In genomic region chr6:110761371-110761770, GRCh38 we compare ENCODE assay signal across 20 cellular contexts. TPM values are rescaled to one million over a fixed set of nuclear protein-coding genes. Genes with fewer than 3 reads are reported as not detected.
DNase-seq lines count a peak whose midpoint lies in the region; ATAC-seq, FAIRE-seq and TF ChIP-seq lines count a peak whose summit lies in the region.
"Had no signal": no experiment of that assay in that cellular context is flagged by ENCODE, and none has a peak within 500 bp of the region (broad histone marks: within the 10 kb centered on the region; RNA-seq: fewer than 3 reads in every experiment).

No MANE protein-coding gene starts in this region.

- H3K27ac ChIP-seq in 22Rv1, result 0 out of 2 replicates have a peak overlapping the region, but pooled peaks have one; percentile 17
- no peak overlapping the region for H3K27ac ChIP-seq in K562 (ENCODE audit: extremely low read depth, low read depth, low read length)
- H3K27ac ChIP-seq in hepatocyte, result no peak overlapping the region
- H3K27ac ChIP-seq: KMS-11 had no signal

- no peaks in the 10 kb centered on the region for H3K9me2 ChIP-seq in hepatocyte (replicated peaks; ENCODE audit: insufficient read depth)

- no peaks in the 10 kb centered on the region; a peak in 1 of 5 replicates for H3K4me1 ChIP-seq in K562 (replicated peaks in 1 of 2; ENCODE audit: control insufficient read depth in 2 of 2, insufficient read depth in 2 of 2, low read length in 2 of 2)
- no peaks in the 10 kb centered on the region for H3K4me1 ChIP-seq in hepatocyte (ENCODE audit: insufficient read depth)

- H3K4me2 ChIP-seq in K562 (ENCODE audit: insufficient read depth, low read length), result no peak overlapping the region
- no peak overlapping the region for H3K4me2 ChIP-seq in hepatocyte
- H3K4me2 ChIP-seq: KMS-11 had no signal

- no peak for TF ChIP-seq CTCF in 22Rv1 (IDR thresholded peaks at IDR 0.05)
- TF ChIP-seq CTCF in K562 (IDR thresholded peaks at IDR 0.05 in 2 of 3, conservative IDR thresholded peaks at IDR 0.05 in 1 of 3; ENCODE audit: insufficient read depth in 2 of 3, low read depth in 1 of 3, low read length in 3 of 3), result no peak
- TF ChIP-seq CTCF in hepatocyte (IDR thresholded peaks at IDR 0.05; ENCODE audit: poor library complexity), result no peak

- TF ChIP-seq POLR2A in K562 (conservative IDR thresholded peaks at IDR 0.05), result no peak

- POLR2A ChIA-PET in K562 (lab: Yijun Ruan, JAX), result interaction anchor here (1.8 kb wide), 1 partner anchor 113 kb away, joined by 5 read pairs; the partner anchor contains the start of gene AMD1

- peaks cover 0 to 4% of the 10 kb centered on the region in 2 experiments; a peak in 1 of 5 replicates for H3K27me3 ChIP-seq in K562 (ENCODE audit: control insufficient read depth in 2 of 2, insufficient read depth in 2 of 2, low read length in 2 of 2)
- H3K27me3 ChIP-seq in hepatocyte, result no peaks in the 10 kb centered on the region

- WGBS in K562 (ENCODE audit: insufficient coverage, low coverage, missing lambda C conversion rate), result 13% methylated on average over 3 of the region's 3 CpGs
- WGBS in hepatocyte (ENCODE audit: low lambda C conversion rate, missing lambda C conversion rate), result 61% methylated on average over 3 of the region's 3 CpGs

- intact Hi-C loops in K562 (cut with micrococcal nuclease) (no loop called here), left cardiac atrium (cut with DNase I) (no loop called here)

- no peaks in the 10 kb centered on the region for H3K9me3 ChIP-seq in K562 (replicated peaks; ENCODE audit: control insufficient read depth, insufficient read depth, low read depth, low read length)
- no peaks in the 10 kb centered on the region for H3K9me3 ChIP-seq in hepatocyte (ENCODE audit: low read depth)

- no peak for TF ChIP-seq EP300 in K562 (IDR thresholded peaks at IDR 0.05; ENCODE audit: low read length)

- no peak for TF ChIP-seq RAD21 in K562 (CRISPR knock-in tag; conservative IDR thresholded peaks at IDR 0.05 in 1 of 2, IDR thresholded peaks at IDR 0.05 in 1 of 2)

- H3K9ac ChIP-seq in K562 (ENCODE audit: insufficient read depth in 1 of 2, low read depth in 2 of 2, low read length in 2 of 2), result no peak overlapping the region
- H3K9ac ChIP-seq: KMS-11 had no signal

- in situ Hi-C loops in K562 (cut with MboI), result no loop called here

- no peak overlapping the region for H3K4me3 ChIP-seq in K562
- no peak overlapping the region for H3K4me3 ChIP-seq in hepatocyte

- ATAC-seq in K562 (no peak), HG03025 (IDR thresholded peaks at IDR 0.05; ENCODE audit: low FRiP score, unreplicated experiment) (no peak), left cardiac atrium (no peak)

- H3K79me2 ChIP-seq in K562 (ENCODE audit: control insufficient read depth, insufficient read depth, low read length), result no peaks in the 10 kb centered on the region
- peaks cover 31% of the 10 kb centered on the region for H3K79me2 ChIP-seq in hepatocyte

- no peak for FAIRE-seq in K562 (lab: Jason Lieb, UNC)
- FAIRE-seq: H54 had no signal

- H3K36me3 ChIP-seq in K562 (ENCODE audit: control insufficient read depth, insufficient read depth, low read length), result no peaks in the 10 kb centered on the region
- no peaks in the 10 kb centered on the region for H3K36me3 ChIP-seq in hepatocyte (replicated peaks; ENCODE audit: insufficient read depth, low read depth)

- CTCF ChIA-PET in K562 (lab: Yijun Ruan, JAX; ENCODE audit: low intra/inter-chr PET ratio), result no interaction called here

- no TSS peak for BruUV-seq in K562 (replicated peaks; lab: Mats Ljungman, UMichigan)

- DNase-seq in EH (ENCODE audit: low read depth) (peak; percentile 59), MV-4-11 (lab: John Stamatoyannopoulos, UW) (peak; percentile 79), K562 (ENCODE audit: extremely low read depth in 1 of 4, low spot score in 3 of 4) (no peak), hepatocyte (ENCODE audit: low spot score) (no peak), SHP77 treated with DMSO at 0.1 percent for 48 hours (lab: John Stamatoyannopoulos, UW) (no peak), left cardiac atrium (no peak)
- DNase-seq: C1 segment of cervical spinal cord, DMS 273 treated with DMSO at 0.1 percent for 48 hours, DND-41, GF-D8, NCI-H1092, NCI-H1436 treated with DMSO at 0.1 percent for 48 hours, NCI-H2029, NCI-H345, NCI-H524 treated with DMSO at 0.1 percent for 48 hours, Right ventricle myocardium superior had no signal

- H2AFZ ChIP-seq in K562 (ENCODE audit: low read depth, low read length) (no peak overlapping the region), hepatocyte (no peak overlapping the region)

- no peaks in the 10 kb centered on the region for H4K20me1 ChIP-seq in K562 (replicated peaks; ENCODE audit: control insufficient read depth, insufficient read depth, low read length)
- no peaks in the 10 kb centered on the region for H4K20me1 ChIP-seq in hepatocyte (ENCODE audit: insufficient read depth, poor library complexity, severe bottlenecking)

- no peaks in the 10 kb centered on the region for H3K9me1 ChIP-seq in K562 (ENCODE audit: control insufficient read depth, insufficient read depth, low read length)

TF ChIP-seq in K562, 482 proteins besides CTCF, POLR2A, EP300 and RAD21:
- TF ChIP-seq MTA3 (IDR thresholded peaks at IDR 0.05; ENCODE audit: borderline replicate concordance) (no peak), CEBPG (CRISPR knock-in tag; IDR thresholded peaks at IDR 0.05) (no peak), CEBPG (tag; conservative IDR thresholded peaks at IDR 0.05 in 1 of 2, IDR thresholded peaks at IDR 0.05 in 1 of 2) (peak in 1 of 2 experiments; percentile 70; a peak in 2 of 4 replicates), EP400 (IDR thresholded peaks at IDR 0.05) (no peak), SIN3B (IDR thresholded peaks at IDR 0.05; ENCODE audit: low read depth) (no peak), CEBPB (tag; IDR thresholded peaks at IDR 0.05) (peak; percentile 37), MIER1 (IDR thresholded peaks at IDR 0.05; ENCODE audit: low read depth) (no peak), ATF4 (CRISPR knock-in tag; IDR thresholded peaks at IDR 0.05) (no peak), TRIM25 (IDR thresholded peaks at IDR 0.05; ENCODE audit: borderline replicate concordance) (no peak), BRF1 (IDR thresholded peaks at IDR 0.05; ENCODE audit: borderline replicate concordance, extremely low read depth, insufficient read length) (no peak), ZZZ3 (IDR thresholded peaks at IDR 0.05) (no peak)
TF ChIP-seq in K562: peak in this region for 2.

RNA-seq across cellular contexts. Expression of gene CDK19, which starts 53.9 kb away (rescaled TPM):
- total RNA-seq in K562 (2011; cell fraction: chromatin; rRNA removed; ENCODE audit: low replicate concordance), result 16.2 and 38.5 TPM in 2 replicates
- total RNA-seq in K562 (2011; cell fraction: nucleolus; rRNA removed), result 8.5 and 12.4 TPM in 2 replicates
- 27.5 and 37.6 TPM in 2 replicates for total RNA-seq in K562 (2011; cell fraction: nucleoplasm; rRNA removed)
- total RNA-seq in K562 (2014; rRNA removed), result 3.9 and 4.1 TPM in 2 replicates
- total RNA-seq in K562 (2014; rRNA removed; fragmentation: Illumina TruSeq; extraction: Trizol), result 8.6 and 10.1 TPM in 2 replicates
- total RNA-seq in K562 (2015; rRNA removed; fragmentation: Illumina TruSeq; extraction: Trizol), result 6.2 and 6.7 TPM in 2 replicates
- total RNA-seq in K562 (2021), result 9.3 and 10.6 TPM in 2 replicates
- polyA plus RNA-seq in K562 (2011; rRNA removed), result 15.2 and 15.4 TPM in 2 replicates
- polyA plus RNA-seq in K562 (2011; cell fraction: cytosol; rRNA removed), result 2.8 and 7.8 TPM in 2 replicates
- polyA plus RNA-seq in K562 (2011; cell fraction: nucleus; rRNA removed), result 10.1 and 14.7 TPM in 2 replicates
- 8.9 and 16.6 TPM in 2 replicates for polyA plus RNA-seq in K562 (2012)
- 8.8 and 9.0 TPM in 2 replicates for polyA plus RNA-seq in K562 (2014; fragmentation: Illumina TruSeq; extraction: Trizol)
- polyA plus RNA-seq in K562 (2014; fragmentation: Nextera tagmentation; extraction: Ambion mirVana), result 1 to 10 TPM; 3.8 to 4.0 TPM
- 7.4 and 8.4 TPM in 2 replicates for polyA plus RNA-seq in K562 (2014; rRNA removed)
- polyA minus RNA-seq in K562 (2011; rRNA and poly(A)+ RNA removed), result 9.9 and 13.3 TPM in 2 replicates
- polyA minus RNA-seq in K562 (2011; cell fraction: cytosol; rRNA and poly(A)+ RNA removed), result 3.5 and 4.3 TPM in 2 replicates
- 4.0 and 7.8 TPM in 2 replicates for polyA minus RNA-seq in K562 (2011; cell fraction: nucleus; rRNA and poly(A)+ RNA removed)
- total RNA-seq in hepatocyte, result 14.3 and 18.6 TPM in 2 replicates
- polyA plus RNA-seq in hepatocyte, result 3.0 and 7.3 TPM in 2 replicates
- 1 to 10 TPM; 7.4 to 9.6 TPM for total RNA-seq in left cardiac atrium

Comparison
In these comparisons a context has a peak if more than half of its experiments do, and no peak if none do; other contexts are left out.
1. DNase-seq: peak in EH (single experiment) and MV-4-11 (single experiment); none in K562 (0 of 4), hepatocyte (single experiment), SHP77 treated with DMSO at 0.1 percent for 48 hours (single experiment) and left cardiac atrium (single experiment).